9 cellular contexts compared by ENCODE assay signal in genomic region chr17:34797724-34798123, GRCh38.
DNase-seq lines count a peak whose midpoint lies in the region; ATAC-seq and TF ChIP-seq lines count a peak whose summit lies in the region.
"Had no signal": no experiment of that assay in that cellular context is flagged by ENCODE, and none has a peak within 500 bp of the region (broad histone marks: within the 10 kb centered on the region; RNA-seq: fewer than 3 reads in every experiment).

No MANE protein-coding gene starts in this region.

- no peak overlapping the region for H3K14ac ChIP-seq in neuronal stem cell (ENCODE audit: low read length)

- H2BK15ac ChIP-seq in neuronal stem cell (ENCODE audit: low read length) = no peak overlapping the region

- H3K4me1 ChIP-seq in neuronal stem cell (ENCODE audit: control insufficient read depth in 2 of 2, insufficient read depth in 1 of 2, low read depth in 1 of 2, low read length in 2 of 2) = peaks cover 0 to 5% of the 10 kb centered on the region in 2 donors

- H3K4ac ChIP-seq in neuronal stem cell (ENCODE audit: low read length) = no peak overlapping the region

- DNase-seq in GM10266 (ENCODE audit: extremely low spot score) (peak; percentile 38), NCI-H460 (ENCODE audit: extremely low read depth, low read depth) (peak; percentile 29), choroid plexus epithelial cell (ENCODE audit: low read depth) (peak; percentile 7), neuronal stem cell (ENCODE audit: low spot score) (peak; percentile 80), NOMO-1 treated with dmso at 0.1 percent for 144 hours (lab: John Stamatoyannopoulos, UW; ENCODE audit: unreplicated experiment) (no peak), SW 1271 (lab: John Stamatoyannopoulos, UW) (no peak), NCI-H524 (lab: John Stamatoyannopoulos, UW) (no peak)
- DNase-seq: effector CD4-positive, alpha-beta T cell had no signal

- no peak overlapping the region for H2BK12ac ChIP-seq in neuronal stem cell (ENCODE audit: low read length)

- H3K4me3 ChIP-seq in choroid plexus epithelial cell (ENCODE audit: low read depth, low read length) (no peak overlapping the region), neuronal stem cell (ENCODE audit: low read length in 2 of 2) (no peak overlapping the region)

- no peak overlapping the region for H3K9ac ChIP-seq in neuronal stem cell (ENCODE audit: low read depth, low read length, poor library complexity)

- no peak overlapping the region for H4K8ac ChIP-seq in neuronal stem cell (ENCODE audit: low read depth, low read length)

- H3K18ac ChIP-seq in neuronal stem cell (ENCODE audit: low read length) = no peak overlapping the region

- WGBS in neuronal stem cell (ENCODE audit: extremely low coverage in 2 of 2, insufficient read length in 2 of 2, insufficient replicate concordance in 1 of 2), 2 donors = no CpG with 5 or more reads among the region's 10 CpGs

- H3K9me3 ChIP-seq in neuronal stem cell (replicated peaks in 1 of 2; ENCODE audit: control insufficient read depth in 2 of 2, insufficient read depth in 1 of 2, low read depth in 1 of 2, low read length in 2 of 2) = peaks cover 0 to 2% of the 10 kb centered on the region in 2 donors

- H2AK5ac ChIP-seq in neuronal stem cell (ENCODE audit: low read depth, low read length) = no peak overlapping the region

- H4K91ac ChIP-seq in neuronal stem cell (ENCODE audit: low read depth, low read length, poor library complexity) = no peak overlapping the region

- H3K4me2 ChIP-seq in neuronal stem cell (ENCODE audit: insufficient read depth, low read length, poor library complexity, severe bottlenecking) = no peak overlapping the region

- H2AFZ ChIP-seq in neuronal stem cell (ENCODE audit: low read length) = no peak overlapping the region

- H2BK5ac ChIP-seq in neuronal stem cell (ENCODE audit: low read length) = no peak overlapping the region

- ATAC-seq in GM18511 (IDR thresholded peaks at IDR 0.05; ENCODE audit: unreplicated experiment) = no peak

- H3K27ac ChIP-seq in neuronal stem cell (replicated peaks; ENCODE audit: low read length) = no peak overlapping the region

- TF ChIP-seq CTCF in GM10266 (IDR thresholded peaks at IDR 0.05; ENCODE audit: control insufficient read depth, insufficient read depth, low read depth, missing control alignments) = no peak
- no peak for TF ChIP-seq CTCF in choroid plexus epithelial cell (conservative IDR thresholded peaks at IDR 0.05; ENCODE audit: low read depth, low read length)

- H3K36me3 ChIP-seq in neuronal stem cell (replicated peaks in 1 of 2; ENCODE audit: control insufficient read depth in 2 of 2, insufficient read depth in 2 of 2, low read length in 2 of 2) = no peaks in the 10 kb centered on the region

- no peaks in the 10 kb centered on the region for H3K79me1 ChIP-seq in neuronal stem cell (ENCODE audit: low read depth, low read length)

- no peak overlapping the region for H3K23ac ChIP-seq in neuronal stem cell (ENCODE audit: low read depth, low read length, poor library complexity)

- no peak overlapping the region for H2BK120ac ChIP-seq in neuronal stem cell (ENCODE audit: low read depth, low read length)

- H3K27me3 ChIP-seq in neuronal stem cell (ENCODE audit: control insufficient read depth in 3 of 3, insufficient read depth in 3 of 3, low read depth in 1 of 3, low read length in 3 of 3) = peaks cover 0 to 4% (median 0%) of the 10 kb centered on the region in 3 experiments

Comparison
In these comparisons a context has a peak if more than half of its experiments do, and no peak if none do; other contexts are left out.
1. DNase-seq: peak in GM10266 (single experiment), NCI-H460 (single experiment), choroid plexus epithelial cell (single experiment) and neuronal stem cell (single experiment); none in NOMO-1 treated with dmso at 0.1 percent for 144 hours (single experiment), SW 1271 (0 of 2) and NCI-H524 (0 of 2).